Comparison of ENCODE assay signal across 8 cellular contexts in genomic region chr7:99143853-99144672, GRCh38. TPM values are rescaled to one million over a fixed set of nuclear protein-coding genes. Genes with fewer than 3 reads are reported as not detected.
DNase-seq lines count a peak whose midpoint lies in the region; ATAC-seq and TF ChIP-seq lines count a peak whose summit lies in the region.

Gene SMURF1, minus strand, starts transcription at chr7:99144108. Its CDS starts 328 bp downstream, at chr7:99143780.

- H3K36me3 Mint-ChIP-seq in chondrocyte (ENCODE audit: low read depth) = no peaks in the 10 kb centered on the region

- no peaks in the 10 kb centered on the region for H3K27me3 Mint-ChIP-seq in chondrocyte (ENCODE audit: low read depth)

- H3K4me1 Mint-ChIP-seq in chondrocyte (ENCODE audit: low read depth) = peaks cover 35% of the 10 kb centered on the region

- no peaks in the 10 kb centered on the region for H3K9me3 Mint-ChIP-seq in chondrocyte (ENCODE audit: low read depth)

- TF ChIP-seq CTCF in chondrocyte (IDR thresholded peaks at IDR 0.05) = peak; percentile 11

- DNase-seq in NCI-H2029 (lab: John Stamatoyannopoulos, UW) = peak; percentile 61
- DNase-seq in NCI-H2029 treated with DMSO at 0.1 percent for 48 hours (lab: John Stamatoyannopoulos, UW) = no peak
- DNase-seq in NCI-H2107 (lab: John Stamatoyannopoulos, UW) = peak; percentile 62
- DNase-seq in activated CD4-positive, CD25-positive, alpha-beta regulatory T cell treated with anti-CD3 and anti-CD28 coated beads, Interleukin-2, amount 50 U/mL, for 72 hours = peak; percentile 83
- DNase-seq in chondrocyte (ENCODE audit: low spot score) = no peak
- DNase-seq in kidney tubule cell (ENCODE audit: low spot score) = peak; percentile 82
- DNase-seq in stimulated activated CD4-positive, alpha-beta T cell treated with anti-CD3 and anti-CD28 coated beads, Interleukin-15, amount 100 ng/mL, for 48 hours (ENCODE audit: low read depth in 2 of 2) = peak; percentile 24 to 52

- H3K4me3 Mint-ChIP-seq in chondrocyte (ENCODE audit: unreplicated experiment) = peak within 1 kb of the TSS; percentile 85

- H3K27ac Mint-ChIP-seq in chondrocyte (ENCODE audit: unreplicated experiment) = peak within 1 kb of the TSS; percentile 96

- ATAC-seq in HG02763 (IDR thresholded peaks at IDR 0.05; ENCODE audit: unreplicated experiment) = peak; percentile 82

RNA-seq across cellular contexts. Expression of gene SMURF1, which starts in this region (rescaled TPM):
- total RNA-seq in chondrocyte = 28.2 to 32.2 TPM (median 30.2 TPM) in 3 replicates

Comparison
In these comparisons a context has a peak if more than half of its experiments do, and no peak if none do; other contexts are left out.
1. DNase-seq: peak in NCI-H2029 (single experiment), NCI-H2107 (single experiment), activated CD4-positive, CD25-positive, alpha-beta regulatory T cell treated with anti-CD3 and anti-CD28 coated beads, Interleukin-2, amount 50 U/mL, for 72 hours (single experiment), kidney tubule cell (single experiment) and stimulated activated CD4-positive, alpha-beta T cell treated with anti-CD3 and anti-CD28 coated beads, Interleukin-15, amount 100 ng/mL, for 48 hours (2 of 2); none in NCI-H2029 treated with DMSO at 0.1 percent for 48 hours (single experiment) and chondrocyte (single experiment).